In genomic region chr13:44021422-44021821, GRCh38 we compare ENCODE assay signal across 21 cellular contexts.
DNase-seq lines count a peak whose midpoint lies in the region; ATAC-seq and TF ChIP-seq lines count a peak whose summit lies in the region.
"Had no signal": no experiment of that assay in that cellular context is flagged by ENCODE, and none has a peak within 500 bp of the region (broad histone marks: within the 10 kb centered on the region; RNA-seq: fewer than 3 reads in every experiment).

No MANE protein-coding gene starts in this region.

- H3K4me3 ChIP-seq in body of pancreas = no peak overlapping the region
- no peak overlapping the region for H3K4me3 ChIP-seq in tibial artery
- H3K4me3 ChIP-seq: GM23248, K562, MG63 had no signal

- no peak overlapping the region for H3K27ac Mint-ChIP-seq in activated naive CD8-positive, alpha-beta T cell treated with anti-CD3 and anti-CD28 coated beads for 36 hours
- H3K27ac Mint-ChIP-seq: H9, HFFc6 had no signal

- H3K9me3 Mint-ChIP-seq in activated naive CD8-positive, alpha-beta T cell treated with anti-CD3 and anti-CD28 coated beads for 36 hours = no peaks in the 10 kb centered on the region
- H3K9me3 Mint-ChIP-seq: H9, HFFc6 had no signal

- no peaks in the 10 kb centered on the region for H3K4me1 Mint-ChIP-seq in activated naive CD8-positive, alpha-beta T cell treated with anti-CD3 and anti-CD28 coated beads for 36 hours

- peak overlapping the region in 3 of 4 donors; percentile 31 to 46 (median 36) for H3K27ac ChIP-seq in body of pancreas
- peak overlapping the region; percentile 30 to 39 for H3K27ac ChIP-seq in tibial artery
- H3K27ac ChIP-seq: GM23248 had no signal

- H3K36me3 ChIP-seq in body of pancreas (replicated peaks in 1 of 2; ENCODE audit: insufficient read depth in 1 of 2, low read depth in 2 of 2) = no peaks in the 10 kb centered on the region
- no peaks in the 10 kb centered on the region for H3K36me3 ChIP-seq in tibial artery
- H3K36me3 ChIP-seq: BE2C, MG63 had no signal

- no peaks in the 10 kb centered on the region for H3K36me3 Mint-ChIP-seq in activated naive CD8-positive, alpha-beta T cell treated with anti-CD3 and anti-CD28 coated beads for 36 hours

- intact Hi-C loops in body of pancreas (cut with DNase I) = no loop called here
- intact Hi-C loops in tibial artery (cut with DNase I; ENCODE audit: low total_unique reads) = no loop called here

- H3K27me3 ChIP-seq in body of pancreas = no peaks in the 10 kb centered on the region
- no peaks in the 10 kb centered on the region for H3K27me3 ChIP-seq in tibial artery
- H3K27me3 ChIP-seq: MG63 had no signal

- DNase-seq in NCI-H446 (lab: John Stamatoyannopoulos, UW) (peak; percentile 10 to 18), NCI-H446 treated with DMSO at 0.1 percent for 48 hours (lab: John Stamatoyannopoulos, UW) (no peak), body of pancreas (no peak), myocyte (ENCODE audit: low read depth) (peak; percentile 37), tibial artery (no peak), cortex of kidney (lab: John Stamatoyannopoulos, UW) (no peak)
- DNase-seq in activated naive CD8-positive, alpha-beta T cell treated with anti-CD3 and anti-CD28 coated beads for 36 hours = no peak
- DNase-seq: BE2C, DMS 273 treated with DMSO at 0.1 percent for 48 hours, H9, HFFc6, MG63, NCI-H1417, NCI-H187, NCI-H69, SIG-M5, SK-N-SH had no signal

- TF ChIP-seq CTCF in body of pancreas (IDR thresholded peaks at IDR 0.05) (no peak), tibial artery (IDR thresholded peaks at IDR 0.05) (no peak)

- no peak overlapping the region for H3K4me3 Mint-ChIP-seq in activated naive CD8-positive, alpha-beta T cell treated with anti-CD3 and anti-CD28 coated beads for 36 hours
- H3K4me3 Mint-ChIP-seq: H9, HFFc6 had no signal

- H3K9me3 ChIP-seq in body of pancreas (no peaks in the 10 kb centered on the region), tibial artery (no peaks in the 10 kb centered on the region)
- H3K9me3 ChIP-seq: BE2C, MG63, SK-N-SH had no signal

- H3K4me1 ChIP-seq in body of pancreas (no peaks in the 10 kb centered on the region), tibial artery (peaks cover 0 to 21% (median 17%) of the 10 kb centered on the region in 4 donors)
- H3K4me1 ChIP-seq: BE2C had no signal

- TF ChIP-seq POLR2A in body of pancreas (IDR thresholded peaks at IDR 0.05) = no peak

- H3K27me3 Mint-ChIP-seq in activated naive CD8-positive, alpha-beta T cell treated with anti-CD3 and anti-CD28 coated beads for 36 hours = no peaks in the 10 kb centered on the region

- WGBS in body of pancreas, 2 donors = 45 to 66% methylated on average over 3 of the region's 3 CpGs

- ATAC-seq in body of pancreas (no peak), GM21825 (IDR thresholded peaks at IDR 0.05; ENCODE audit: unreplicated experiment) (no peak)
- ATAC-seq: K562, Panc1 had no signal

Comparison
In these comparisons a context has a peak if more than half of its experiments do, and no peak if none do; other contexts are left out.
1. DNase-seq: peak in NCI-H446 (2 of 2) and myocyte (single experiment); none in NCI-H446 treated with DMSO at 0.1 percent for 48 hours (single experiment), body of pancreas (0 of 4), tibial artery (0 of 2), activated naive CD8-positive, alpha-beta T cell treated with anti-CD3 and anti-CD28 coated beads for 36 hours (single experiment) and cortex of kidney (single experiment).